In the genomic region with DNA sequence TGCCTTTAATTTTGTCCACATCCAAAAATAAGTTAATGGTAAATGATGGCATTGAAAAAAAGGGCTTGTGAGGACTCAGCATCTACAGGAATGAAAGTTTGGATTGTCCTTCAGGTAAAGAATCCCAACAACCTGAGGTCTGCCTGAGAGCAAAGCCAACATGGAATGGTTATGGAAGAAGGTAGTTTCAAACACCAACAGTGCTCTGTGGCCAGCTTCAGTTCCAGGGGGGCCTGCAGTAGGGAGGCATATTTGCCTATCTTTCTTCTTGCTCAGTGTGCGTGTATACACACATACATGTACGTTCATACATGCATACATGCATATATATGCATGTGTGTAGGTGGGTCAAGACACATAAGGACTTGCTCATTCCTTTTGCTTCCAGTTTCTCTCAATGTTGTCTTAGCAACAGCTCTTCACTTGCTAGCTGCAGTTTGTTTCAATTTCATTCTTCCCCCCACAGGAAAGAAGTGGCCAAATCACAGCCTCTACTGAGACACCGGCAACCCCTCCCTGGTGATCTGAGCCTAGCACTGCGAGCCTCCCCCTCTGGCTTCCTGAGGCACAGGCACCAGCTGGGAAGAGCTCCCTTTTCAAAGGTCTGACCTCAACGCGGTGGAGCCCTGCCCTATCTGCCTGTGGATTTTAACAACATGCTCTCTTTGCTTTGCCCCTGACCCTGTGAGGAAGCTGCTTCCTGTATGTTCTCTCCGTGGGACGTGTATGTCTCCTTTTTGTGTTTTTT, we compare ENCODE assay signal across 10 cellular contexts.
DNase-seq lines count a peak whose midpoint lies in the region; ATAC-seq and TF ChIP-seq lines count a peak whose summit lies in the region.
"Had no signal": no experiment of that assay in that cellular context is flagged by ENCODE, and none has a peak within 500 bp of the region (broad histone marks: within the 10 kb centered on the region; RNA-seq: fewer than 3 reads in every experiment).

No MANE protein-coding gene starts in this region.

- DNase-seq in CD8-positive, alpha-beta memory T cell = peak; percentile 16 to 74 (median 63)
- DNase-seq in activated CD8-positive, alpha-beta memory T cell treated with anti-CD3 and anti-CD28 coated beads for 24 hours = peak; percentile 79
- DNase-seq in foreskin keratinocyte (peak in 1 of 2 donors; percentile 35), NCI-H446 treated with DMSO at 0.1 percent for 48 hours (lab: John Stamatoyannopoulos, UW) (no peak), NCI-H1417 (lab: John Stamatoyannopoulos, UW) (no peak)
- peak; percentile 33 for DNase-seq in stimulated activated CD4-positive, alpha-beta T cell treated with anti-CD3 and anti-CD28 coated beads, Interleukin-2, amount 100 ng/mL, for 4 hours (ENCODE audit: low read depth)

- H3K36me3 ChIP-seq in CD8-positive, alpha-beta memory T cell (ENCODE audit: insufficient read depth, low read length) = no peaks in the 10 kb centered on the region
- H3K36me3 ChIP-seq: suprapubic skin had no signal

- H3K36me3 Mint-ChIP-seq in CD8-positive, alpha-beta memory T cell = peaks cover 0 to 6% (median 4%) of the 10 kb centered on the region in 3 donors

- peak overlapping the region; percentile 78 to 97 (median 94) for H3K27ac Mint-ChIP-seq in CD8-positive, alpha-beta memory T cell

- peaks cover 51 to 82% (median 52%) of the 10 kb centered on the region in 3 donors for H3K4me1 Mint-ChIP-seq in CD8-positive, alpha-beta memory T cell

- POLR2A ChIA-PET in CD8-positive, alpha-beta memory T cell (lab: Charles Lee) = interaction anchor here (0.6 to 5.5 kb wide), 12 partner anchors 9 to 268 kb away, joined by 3 to 31 read pairs (median 4); a partner anchor contains a TSS

- H3K27me3 Mint-ChIP-seq in CD8-positive, alpha-beta memory T cell = no peaks in the 10 kb centered on the region

- H3K27me3 ChIP-seq in CD8-positive, alpha-beta memory T cell (ENCODE audit: insufficient read depth, low read length, poor library complexity, severe bottlenecking) = no peaks in the 10 kb centered on the region
- H3K27me3 ChIP-seq in foreskin keratinocyte = no peaks in the 10 kb centered on the region
- H3K27me3 ChIP-seq: suprapubic skin had no signal

- peak overlapping the region; percentile 37 for H3K4me3 ChIP-seq in CD8-positive, alpha-beta memory T cell (ENCODE audit: low read length)
- H3K4me3 ChIP-seq: suprapubic skin had no signal

- H3K4me3 Mint-ChIP-seq in CD8-positive, alpha-beta memory T cell = peak overlapping the region; percentile 21 to 91 (median 80)

- peak; percentile 88 for ATAC-seq in GM19351 (IDR thresholded peaks at IDR 0.05; ENCODE audit: unreplicated experiment)
- ATAC-seq in HG03196 (IDR thresholded peaks at IDR 0.05; ENCODE audit: unreplicated experiment) = peak; percentile 85
- ATAC-seq in foreskin keratinocyte = peak; percentile 32

- H3K27ac ChIP-seq in CD8-positive, alpha-beta memory T cell (ENCODE audit: low read depth, low read length) = peak overlapping the region; percentile 3
- no peak overlapping the region for H3K27ac ChIP-seq in foreskin keratinocyte
- H3K27ac ChIP-seq: HL-60, suprapubic skin had no signal

- H3K4me1 ChIP-seq in CD8-positive, alpha-beta memory T cell (ENCODE audit: insufficient read depth, low read length) = peaks cover 48% of the 10 kb centered on the region
- peaks cover 3% of the 10 kb centered on the region for H3K4me1 ChIP-seq in foreskin keratinocyte

- CTCF ChIA-PET in CD8-positive, alpha-beta memory T cell (lab: Charles Lee) = interaction anchor here (0.8 to 7.0 kb wide), 11 partner anchors 10 to 273 kb away, joined by 3 to 62 read pairs (median 4); no protein-coding TSS in a partner anchor

- H3K9me3 Mint-ChIP-seq in CD8-positive, alpha-beta memory T cell = no peaks in the 10 kb centered on the region

- TF ChIP-seq CTCF in foreskin keratinocyte (conservative IDR thresholded peaks at IDR 0.05) = no peak

- no peaks in the 10 kb centered on the region for H3K9me3 ChIP-seq in CD8-positive, alpha-beta memory T cell (ENCODE audit: low read length)
- H3K9me3 ChIP-seq: suprapubic skin had no signal

Comparison
In these comparisons a context has a peak if more than half of its experiments do, and no peak if none do; other contexts are left out.
1. DNase-seq: peak in CD8-positive, alpha-beta memory T cell (5 of 5), activated CD8-positive, alpha-beta memory T cell treated with anti-CD3 and anti-CD28 coated beads for 24 hours (single experiment) and stimulated activated CD4-positive, alpha-beta T cell treated with anti-CD3 and anti-CD28 coated beads, Interleukin-2, amount 100 ng/mL, for 4 hours (single experiment); none in NCI-H446 treated with DMSO at 0.1 percent for 48 hours (single experiment) and NCI-H1417 (0 of 3).
2. ATAC-seq: peak in every context shown above with its lines; median percentile 88 in GM19351; 85 in HG03196; 32 in foreskin keratinocyte.